17 cellular contexts compared by ENCODE assay signal in genomic region chr15:91549581-91549980, GRCh38.
"Had no signal": no experiment of that assay in that cellular context is flagged by ENCODE, and none has a peak within 500 bp of the region (broad histone marks: within the 10 kb centered on the region; RNA-seq: fewer than 3 reads in every experiment).

No MANE protein-coding gene starts in this region.

- H3K36me3 ChIP-seq: adrenal gland, cardiac muscle cell, left ventricle myocardium inferior, neutrophil, tibial nerve had no signal

- DNase-seq: activated CD4-positive, alpha-beta memory T cell treated with anti-CD3 and anti-CD28 coated beads, Interleukin-2, amount 10 ng/mL, durations not matched to agents 7 days and 5 days; activated CD4-positive, alpha-beta T cell treated with anti-CD3 and anti-CD28 coated beads for 4 hours; activated naive CD4-positive, alpha-beta T cell treated with anti-CD3 and anti-CD28 coated beads, Interleukin-2, amount 50 U/mL, for 16 hours; activated T-cell treated with anti-CD3 and anti-CD28 coated beads, Interleukin-2, amount 50 U/mL, for 24 hours; adrenal gland; erythroblast; kidney; left ventricle myocardium inferior; mesendoderm; natural killer cell; retina; stimulated activated CD4-positive, alpha-beta T cell treated with anti-CD3 and anti-CD28 coated beads, Interleukin-4, amount 100 ng/mL, for 1 hour; stimulated activated naive CD4-positive, alpha-beta T cell; substantia nigra had no signal

- H3K4me3 ChIP-seq: adrenal gland, cardiac muscle cell, left ventricle myocardium inferior, tibial nerve had no signal

- H3K27ac ChIP-seq: adrenal gland, cardiac muscle cell, left ventricle myocardium inferior, neutrophil, tibial nerve had no signal

- H3K4me1 ChIP-seq: adrenal gland, tibial nerve had no signal

- H3K9me3 ChIP-seq: adrenal gland, left ventricle myocardium inferior, neutrophil, tibial nerve had no signal

- H3K27me3 ChIP-seq: adrenal gland, cardiac muscle cell, neutrophil, tibial nerve had no signal
